Comparison of ENCODE assay signal across 1 cellular context in the genomic region with DNA sequence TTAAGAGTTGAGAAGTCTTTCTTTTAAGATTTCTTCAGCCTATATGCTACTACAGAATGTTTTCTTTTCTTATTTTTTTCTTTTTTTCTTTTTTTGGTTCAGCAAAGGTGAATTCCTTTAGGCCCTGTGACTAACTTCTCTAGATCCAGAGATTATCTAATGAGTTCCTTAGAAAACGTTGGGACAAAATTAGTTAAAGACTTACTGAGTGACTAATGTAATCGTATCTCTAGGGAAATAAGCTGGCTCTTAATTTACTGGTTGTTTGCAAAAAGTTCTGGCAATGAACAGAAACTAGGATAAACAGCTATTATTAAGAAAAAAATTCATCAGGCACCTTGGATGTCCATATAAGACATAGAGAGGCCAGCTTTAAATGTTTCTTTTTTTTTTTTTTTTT.
TF ChIP-seq lines count a peak whose summit lies in the region.

No MANE protein-coding gene starts in this region.

TF ChIP-seq in IMR-90, 13 proteins besides CTCF, POLR2A, EP300 and RAD21 (continued from another document):
- TF ChIP-seq, protein P1, sequence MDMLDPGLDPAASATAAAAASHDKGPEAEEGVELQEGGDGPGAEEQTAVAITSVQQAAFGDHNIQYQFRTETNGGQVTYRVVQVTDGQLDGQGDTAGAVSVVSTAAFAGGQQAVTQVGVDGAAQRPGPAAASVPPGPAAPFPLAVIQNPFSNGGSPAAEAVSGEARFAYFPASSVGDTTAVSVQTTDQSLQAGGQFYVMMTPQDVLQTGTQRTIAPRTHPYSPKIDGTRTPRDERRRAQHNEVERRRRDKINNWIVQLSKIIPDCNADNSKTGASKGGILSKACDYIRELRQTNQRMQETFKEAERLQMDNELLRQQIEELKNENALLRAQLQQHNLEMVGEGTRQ (IDR thresholded peaks at IDR 0.05; ENCODE audit: low read depth, low read length): no peak
- TF ChIP-seq RCOR1 (IDR thresholded peaks at IDR 0.05; ENCODE audit: insufficient replicate concordance, low read length): no peak
TF ChIP-seq in IMR-90: peak in this region for 0.
